In genomic region chr9:127930298-127931091, GRCh38 we compare ENCODE assay signal across 1 cellular context.
TF ChIP-seq lines count a peak whose summit lies in the region.

Gene PIP5KL1 (minus strand): TSS chr9:127930777. CDS start chr9:127930752, 25 bp downstream.

TF ChIP-seq in WTC11, 78 proteins besides CTCF, POLR2A, EP300 and RAD21 (continued from another document):
- TF ChIP-seq CDX4 (CRISPR knock-in tag; IDR thresholded peaks at IDR 0.05; ENCODE audit: borderline replicate concordance) (no peak), RELA (CRISPR knock-in tag; IDR thresholded peaks at IDR 0.05; ENCODE audit: borderline replicate concordance) (no peak), CREM (CRISPR knock-in tag; IDR thresholded peaks at IDR 0.05) (0 out of 2 replicates have a peak, but pooled peaks have one; percentile 65), ZNF121 (CRISPR knock-in tag; IDR thresholded peaks at IDR 0.05) (no peak), USF1 (CRISPR knock-in tag; IDR thresholded peaks at IDR 0.05) (peak; percentile 64; the same call in 1 of the 2 replicates), PRRX2 (CRISPR knock-in tag; IDR thresholded peaks at IDR 0.05) (peak; percentile 91), NR3C1 (CRISPR knock-in tag; conservative IDR thresholded peaks at IDR 0.05; ENCODE audit: low read depth) (no peak), FOXP4 (CRISPR knock-in tag; IDR thresholded peaks at IDR 0.05) (no peak), ZNF512 (CRISPR knock-in tag; IDR thresholded peaks at IDR 0.05; ENCODE audit: borderline replicate concordance) (no peak), TP53 (CRISPR knock-in tag; IDR thresholded peaks at IDR 0.05) (peak; percentile 71; the same call in 1 of the 2 replicates), HMGA2 (CRISPR knock-in tag; IDR thresholded peaks at IDR 0.05) (no peak), ATF6 (CRISPR knock-in tag; IDR thresholded peaks at IDR 0.05) (no peak; the same call in 1 of the 2 replicates), JUN (CRISPR knock-in tag; IDR thresholded peaks at IDR 0.05) (0 out of 2 replicates have a peak, but pooled peaks have one; percentile 66), CBFB (CRISPR knock-in tag; IDR thresholded peaks at IDR 0.05; ENCODE audit: low read depth) (peak; percentile 49; the same call in 1 of the 2 replicates), ZNF317 (CRISPR knock-in tag; IDR thresholded peaks at IDR 0.05; ENCODE audit: borderline replicate concordance, low read depth) (0 out of 2 replicates have a peak, but pooled peaks have one; percentile 21), TEAD1 (CRISPR knock-in tag; IDR thresholded peaks at IDR 0.05) (peak; percentile 98), ZMAT4 (CRISPR knock-in tag; IDR thresholded peaks at IDR 0.05) (no peak), ZSCAN18 (CRISPR knock-in tag; IDR thresholded peaks at IDR 0.05) (no peak), AR (CRISPR knock-in tag; IDR thresholded peaks at IDR 0.05) (no peak), E2F5 (CRISPR knock-in tag; IDR thresholded peaks at IDR 0.05) (peak; percentile 95), ZNF671 (CRISPR knock-in tag; IDR thresholded peaks at IDR 0.05) (peak; percentile 79; the same call in 1 of the 2 replicates), ZNF281 (CRISPR knock-in tag; IDR thresholded peaks at IDR 0.05) (no peak), ATF1 (CRISPR knock-in tag; IDR thresholded peaks at IDR 0.05) (no peak; the same call in 1 of the 2 replicates)
TF ChIP-seq in WTC11: peak in this region for 25.
